1 cellular context compared by ENCODE assay signal in genomic region chr6:78952362-78952761, GRCh38.
TF ChIP-seq lines count a peak whose summit lies in the region.

No MANE protein-coding gene starts in this region.

TF ChIP-seq in SK-N-SH, 30 proteins besides CTCF, POLR2A, EP300 and RAD21 (continued from another document):
- TF ChIP-seq, protein P1, sequence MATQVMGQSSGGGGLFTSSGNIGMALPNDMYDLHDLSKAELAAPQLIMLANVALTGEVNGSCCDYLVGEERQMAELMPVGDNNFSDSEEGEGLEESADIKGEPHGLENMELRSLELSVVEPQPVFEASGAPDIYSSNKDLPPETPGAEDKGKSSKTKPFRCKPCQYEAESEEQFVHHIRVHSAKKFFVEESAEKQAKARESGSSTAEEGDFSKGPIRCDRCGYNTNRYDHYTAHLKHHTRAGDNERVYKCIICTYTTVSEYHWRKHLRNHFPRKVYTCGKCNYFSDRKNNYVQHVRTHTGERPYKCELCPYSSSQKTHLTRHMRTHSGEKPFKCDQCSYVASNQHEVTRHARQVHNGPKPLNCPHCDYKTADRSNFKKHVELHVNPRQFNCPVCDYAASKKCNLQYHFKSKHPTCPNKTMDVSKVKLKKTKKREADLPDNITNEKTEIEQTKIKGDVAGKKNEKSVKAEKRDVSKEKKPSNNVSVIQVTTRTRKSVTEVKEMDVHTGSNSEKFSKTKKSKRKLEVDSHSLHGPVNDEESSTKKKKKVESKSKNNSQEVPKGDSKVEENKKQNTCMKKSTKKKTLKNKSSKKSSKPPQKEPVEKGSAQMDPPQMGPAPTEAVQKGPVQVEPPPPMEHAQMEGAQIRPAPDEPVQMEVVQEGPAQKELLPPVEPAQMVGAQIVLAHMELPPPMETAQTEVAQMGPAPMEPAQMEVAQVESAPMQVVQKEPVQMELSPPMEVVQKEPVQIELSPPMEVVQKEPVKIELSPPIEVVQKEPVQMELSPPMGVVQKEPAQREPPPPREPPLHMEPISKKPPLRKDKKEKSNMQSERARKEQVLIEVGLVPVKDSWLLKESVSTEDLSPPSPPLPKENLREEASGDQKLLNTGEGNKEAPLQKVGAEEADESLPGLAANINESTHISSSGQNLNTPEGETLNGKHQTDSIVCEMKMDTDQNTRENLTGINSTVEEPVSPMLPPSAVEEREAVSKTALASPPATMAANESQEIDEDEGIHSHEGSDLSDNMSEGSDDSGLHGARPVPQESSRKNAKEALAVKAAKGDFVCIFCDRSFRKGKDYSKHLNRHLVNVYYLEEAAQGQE (IDR thresholded peaks at IDR 0.05; ENCODE audit: low read depth, low read length) = no peak
- TF ChIP-seq GABPA (IDR thresholded peaks at IDR 0.05; ENCODE audit: low read depth) = no peak
- TF ChIP-seq MEF2A (IDR thresholded peaks at IDR 0.05; ENCODE audit: borderline replicate concordance, low read depth) = no peak
- TF ChIP-seq RFX5 (IDR thresholded peaks at IDR 0.05; ENCODE audit: low read length) = no peak
- TF ChIP-seq ELF1 (IDR thresholded peaks at IDR 0.05) = no peak
- TF ChIP-seq FOXM1 (IDR thresholded peaks at IDR 0.05; ENCODE audit: low read depth) = no peak
- TF ChIP-seq SIN3A (IDR thresholded peaks at IDR 0.05; ENCODE audit: borderline replicate concordance, low read depth, low read length) = no peak
- TF ChIP-seq ZBTB33 (IDR thresholded peaks at IDR 0.05; ENCODE audit: borderline replicate concordance, low read depth) = no peak
- TF ChIP-seq, protein P2, sequence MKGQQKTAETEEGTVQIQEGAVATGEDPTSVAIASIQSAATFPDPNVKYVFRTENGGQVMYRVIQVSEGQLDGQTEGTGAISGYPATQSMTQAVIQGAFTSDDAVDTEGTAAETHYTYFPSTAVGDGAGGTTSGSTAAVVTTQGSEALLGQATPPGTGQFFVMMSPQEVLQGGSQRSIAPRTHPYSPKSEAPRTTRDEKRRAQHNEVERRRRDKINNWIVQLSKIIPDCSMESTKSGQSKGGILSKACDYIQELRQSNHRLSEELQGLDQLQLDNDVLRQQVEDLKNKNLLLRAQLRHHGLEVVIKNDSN (IDR thresholded peaks at IDR 0.05; ENCODE audit: borderline replicate concordance, low read depth) = no peak
- TF ChIP-seq NRF1 (IDR thresholded peaks at IDR 0.05; ENCODE audit: low read depth, low read length) = no peak
- TF ChIP-seq, protein P3, sequence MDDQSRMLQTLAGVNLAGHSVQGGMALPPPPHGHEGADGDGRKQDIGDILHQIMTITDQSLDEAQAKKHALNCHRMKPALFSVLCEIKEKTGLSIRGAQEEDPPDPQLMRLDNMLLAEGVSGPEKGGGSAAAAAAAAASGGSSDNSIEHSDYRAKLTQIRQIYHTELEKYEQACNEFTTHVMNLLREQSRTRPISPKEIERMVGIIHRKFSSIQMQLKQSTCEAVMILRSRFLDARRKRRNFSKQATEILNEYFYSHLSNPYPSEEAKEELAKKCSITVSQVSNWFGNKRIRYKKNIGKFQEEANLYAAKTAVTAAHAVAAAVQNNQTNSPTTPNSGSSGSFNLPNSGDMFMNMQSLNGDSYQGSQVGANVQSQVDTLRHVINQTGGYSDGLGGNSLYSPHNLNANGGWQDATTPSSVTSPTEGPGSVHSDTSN (IDR thresholded peaks at IDR 0.05) = no peak
- no peak for TF ChIP-seq MXI1 (IDR thresholded peaks at IDR 0.05; ENCODE audit: low read depth, low read length)
- no peak for TF ChIP-seq RCOR1 (IDR thresholded peaks at IDR 0.05; ENCODE audit: low read length)
- TF ChIP-seq CHD2 (IDR thresholded peaks at IDR 0.05; ENCODE audit: low read length, partially characterized antibody) = no peak
- TF ChIP-seq YY1 (IDR thresholded peaks at IDR 0.05; ENCODE audit: low read depth) = no peak
- TF ChIP-seq FOXJ3 (CRISPR knock-in tag; IDR thresholded peaks at IDR 0.05) = no peak
- no peak for TF ChIP-seq TEAD4 (IDR thresholded peaks at IDR 0.05; ENCODE audit: borderline replicate concordance, insufficient read depth)
- no peak for TF ChIP-seq NFIC (IDR thresholded peaks at IDR 0.05; ENCODE audit: borderline replicate concordance)
